8 cellular contexts compared by ENCODE assay signal in genomic region chr13:52569904-52570602, GRCh38.
A peak's percentile ranks its signal among the peaks of the same experiment; 100 is the strongest.
DNase-seq lines count a peak whose midpoint lies in the region; ATAC-seq and TF ChIP-seq lines count a peak whose summit lies in the region.
"Not testable (repeated sequence)": the region's sequence is repeated elsewhere in the genome, so short reads cannot be mapped to it uniquely, and the experiment has no call there.

No MANE protein-coding gene starts in this region.

- not testable (repeated sequence) for H3K27me3 ChIP-seq in HUES6 (ENCODE audit: control insufficient read depth, insufficient read depth, low read length); suprapubic skin

- peak overlapping the region; percentile 30; the same call in 1 of the 2 replicates for H3K4me3 ChIP-seq in HUES6 (ENCODE audit: low read depth, low read length)
- not testable (repeated sequence) for H3K4me3 ChIP-seq in suprapubic skin

- not testable (repeated sequence) for H3K4me1 ChIP-seq in HUES6 (ENCODE audit: control insufficient read depth, insufficient read depth, low read length); suprapubic skin

- not testable (repeated sequence) for TF ChIP-seq EP300 in suprapubic skin (IDR thresholded peaks at IDR 0.05)

- not testable (repeated sequence) for H3K4me3 Mint-ChIP-seq in activated T-cell treated with anti-CD3 and anti-CD28 coated beads, Interleukin-2, amount 50 U/mL, for 72 hours

- TF ChIP-seq POLR2A in suprapubic skin (IDR thresholded peaks at IDR 0.05): not testable (repeated sequence)

- H3K9me3 ChIP-seq in HUES6 (ENCODE audit: control insufficient read depth, insufficient read depth, low read depth, low read length); suprapubic skin: not testable (repeated sequence)

- H3K9me3 Mint-ChIP-seq in activated T-cell treated with anti-CD3 and anti-CD28 coated beads, Interleukin-2, amount 50 U/mL, for 72 hours: not testable (repeated sequence)

- not testable (repeated sequence) for H3K36me3 Mint-ChIP-seq in activated T-cell treated with anti-CD3 and anti-CD28 coated beads, Interleukin-2, amount 50 U/mL, for 72 hours (ENCODE audit: insufficient read depth in 2 of 2)

- WGBS in suprapubic skin: no CpG with 5 or more reads among the region's 9 CpGs

- peak; percentile 30 for DNase-seq in GDM1 (lab: John Stamatoyannopoulos, UW)
- peak; percentile 66 for DNase-seq in NOMO-1 treated with DMSO at 0.1 percent for 48 hours (lab: John Stamatoyannopoulos, UW; ENCODE audit: unreplicated experiment)
- DNase-seq in activated T-cell treated with anti-CD3 and anti-CD28 coated beads, Interleukin-2, amount 50 U/mL, for 72 hours: peak; percentile 4 to 5
- peak; percentile 13 for DNase-seq in fibroblast of gingiva (ENCODE audit: low read depth)
- DNase-seq in myocyte (ENCODE audit: low read depth): peak; percentile 9
- peak; percentile 59 to 80 for DNase-seq in suprapubic skin (ENCODE audit: low spot score in 2 of 2)

- not testable (repeated sequence) for H3K4me1 Mint-ChIP-seq in activated T-cell treated with anti-CD3 and anti-CD28 coated beads, Interleukin-2, amount 50 U/mL, for 72 hours (ENCODE audit: low read depth)

- not testable (repeated sequence) for H3K27ac Mint-ChIP-seq in activated T-cell treated with anti-CD3 and anti-CD28 coated beads, Interleukin-2, amount 50 U/mL, for 72 hours

- not testable (repeated sequence) for TF ChIP-seq CTCF in suprapubic skin (IDR thresholded peaks at IDR 0.05)

- not testable (repeated sequence) for H3K27me3 Mint-ChIP-seq in activated T-cell treated with anti-CD3 and anti-CD28 coated beads, Interleukin-2, amount 50 U/mL, for 72 hours (ENCODE audit: low read depth)

- H3K36me3 ChIP-seq in HUES6 (ENCODE audit: control insufficient read depth, insufficient read depth, low read length); suprapubic skin: not testable (repeated sequence)

- H3K27ac ChIP-seq in HUES6 (ENCODE audit: low read depth, low read length); suprapubic skin: not testable (repeated sequence)

- peak; percentile 75 for ATAC-seq in GM21737 (IDR thresholded peaks at IDR 0.05; ENCODE audit: unreplicated experiment)
- peak; percentile 67 to 75 for ATAC-seq in activated T-cell treated with anti-CD3 and anti-CD28 coated beads, Interleukin-2, amount 50 U/mL, for 72 hours (replicated peaks in 1 of 2)

- not testable (repeated sequence) for H3K9ac ChIP-seq in HUES6 (ENCODE audit: low read length)

Comparison
In these comparisons a context has a peak if more than half of its experiments do, and no peak if none do; other contexts are left out.
1. DNase-seq: peak in every context shown above with its lines; median percentile 70 in suprapubic skin; 66 in NOMO-1 treated with DMSO at 0.1 percent for 48 hours; 30 in GDM1; 13 in fibroblast of gingiva; 9 in myocyte; 4 in activated T-cell treated with anti-CD3 and anti-CD28 coated beads, Interleukin-2, amount 50 U/mL, for 72 hours.